In genomic region chr20:60138263-60139127, GRCh38 we compare ENCODE assay signal across 8 cellular contexts.
DNase-seq lines count a peak whose midpoint lies in the region; ATAC-seq and TF ChIP-seq lines count a peak whose summit lies in the region.

No MANE protein-coding gene starts in this region.

- intact Hi-C loops in A673 (cut with micrococcal nuclease; ENCODE audit: unreplicated experiment) = no loop called here
- intact Hi-C loops in activated CD8-positive, alpha-beta T cell treated with anti-CD3 and anti-CD28 coated beads for 36 hours (cut with micrococcal nuclease) = no loop called here

- no peaks in the 10 kb centered on the region for H3K9me3 ChIP-seq in A673 (ENCODE audit: low read depth, low read length, poor library complexity, severe bottlenecking)

- H3K4me1 ChIP-seq in A673 (ENCODE audit: insufficient read depth, low read length, poor library complexity, severe bottlenecking) = peaks cover 5% of the 10 kb centered on the region

- DNase-seq in A673 (ENCODE audit: low spot score) (peak; percentile 85), HS-27A (ENCODE audit: low read depth) (peak; percentile 7), fibroblast of villous mesenchyme (ENCODE audit: low read depth) (peak; percentile 32), AG20443 (ENCODE audit: low spot score) (no peak), progenitor cell of endocrine pancreas (ENCODE audit: low spot score, unreplicated experiment) (no peak), foreskin fibroblast (no peak)
- peak; percentile 39 for DNase-seq in activated CD8-positive, alpha-beta T cell treated with anti-CD3 and anti-CD28 coated beads for 36 hours

- H3K27ac Mint-ChIP-seq in activated CD8-positive, alpha-beta T cell treated with anti-CD3 and anti-CD28 coated beads for 36 hours = no peak overlapping the region
- H3K27ac Mint-ChIP-seq in progenitor cell of endocrine pancreas = no peak overlapping the region

- POLR2A ChIA-PET in A673 (lab: Charles Lee; ENCODE audit: low non-redundant PET) = no interaction called here
- POLR2A ChIA-PET in activated CD8-positive, alpha-beta T cell treated with anti-CD3 and anti-CD28 coated beads for 36 hours (lab: Charles Lee) = no interaction called here

- no peaks in the 10 kb centered on the region for H3K36me3 Mint-ChIP-seq in activated CD8-positive, alpha-beta T cell treated with anti-CD3 and anti-CD28 coated beads for 36 hours (ENCODE audit: low read depth)
- H3K36me3 Mint-ChIP-seq in progenitor cell of endocrine pancreas (ENCODE audit: insufficient read depth) = no peaks in the 10 kb centered on the region

- peaks cover 3% of the 10 kb centered on the region for H3K27me3 Mint-ChIP-seq in activated CD8-positive, alpha-beta T cell treated with anti-CD3 and anti-CD28 coated beads for 36 hours
- peaks cover 1% of the 10 kb centered on the region for H3K27me3 Mint-ChIP-seq in progenitor cell of endocrine pancreas

- peak overlapping the region; percentile 57 for H3K4me3 ChIP-seq in A673 (ENCODE audit: low read depth, low read length, poor library complexity, severe bottlenecking)
- peak overlapping the region; percentile 48 for H3K4me3 ChIP-seq in fibroblast of villous mesenchyme (ENCODE audit: low read depth, low read length)
- peak overlapping the region in 6 of 7 experiments; percentile 14 to 28 (median 22) for H3K4me3 ChIP-seq in skin epidermis
- H3K4me3 ChIP-seq in foreskin fibroblast (ENCODE audit: low read depth in 1 of 2, low read length in 2 of 2) = peak overlapping the region in 1 of 2 donors; percentile 16

- peak overlapping the region; percentile 38 for H3K27ac ChIP-seq in A673 (ENCODE audit: low read depth, low read length, poor library complexity, severe bottlenecking)
- H3K27ac ChIP-seq in skin epidermis = peak overlapping the region in 1 of 21 experiments; percentile 18

- H3K36me3 ChIP-seq in A673 (ENCODE audit: insufficient read depth, low read length, poor library complexity, severe bottlenecking) = no peaks in the 10 kb centered on the region

- H3K27me3 ChIP-seq in A673 (replicated peaks; ENCODE audit: insufficient read depth, low read depth, low read length, poor library complexity) = no peaks in the 10 kb centered on the region

- CTCF ChIA-PET in A673 (lab: Charles Lee) = interaction anchor here (0.8 to 1.2 kb wide), 3 partner anchors 68 to 72 kb away, joined by 3 to 4 read pairs (median 3); no protein-coding TSS in a partner anchor
- CTCF ChIA-PET in activated CD8-positive, alpha-beta T cell treated with anti-CD3 and anti-CD28 coated beads for 36 hours (lab: Charles Lee) = interaction anchor here (0.7 to 1.3 kb wide), 9 partner anchors 17 to 195 kb away, joined by 3 to 6 read pairs (median 3); no protein-coding TSS in a partner anchor

- no peaks in the 10 kb centered on the region for H3K9me3 Mint-ChIP-seq in activated CD8-positive, alpha-beta T cell treated with anti-CD3 and anti-CD28 coated beads for 36 hours
- H3K9me3 Mint-ChIP-seq in progenitor cell of endocrine pancreas (ENCODE audit: low read depth) = peaks cover 3% of the 10 kb centered on the region

- peaks cover 3% of the 10 kb centered on the region for H3K4me1 Mint-ChIP-seq in activated CD8-positive, alpha-beta T cell treated with anti-CD3 and anti-CD28 coated beads for 36 hours (ENCODE audit: low read depth)
- H3K4me1 Mint-ChIP-seq in progenitor cell of endocrine pancreas (ENCODE audit: low read depth) = peaks cover 7% of the 10 kb centered on the region

- peak; percentile 37 for ATAC-seq in activated CD8-positive, alpha-beta T cell treated with anti-CD3 and anti-CD28 coated beads for 36 hours

- no TSS peak for BruUV-seq in A673 (replicated peaks; lab: Mats Ljungman, UMichigan)

- H3K4me3 Mint-ChIP-seq in activated CD8-positive, alpha-beta T cell treated with anti-CD3 and anti-CD28 coated beads for 36 hours = peak overlapping the region; percentile 43
- H3K4me3 Mint-ChIP-seq in progenitor cell of endocrine pancreas (ENCODE audit: low read depth) = no peak overlapping the region

- TF ChIP-seq CTCF in A673 (conservative IDR thresholded peaks at IDR 0.05; ENCODE audit: low read depth, low read length) = no peak
- TF ChIP-seq CTCF in activated CD8-positive, alpha-beta T cell treated with anti-CD3 and anti-CD28 coated beads for 36 hours (IDR thresholded peaks at IDR 0.05) = no peak
- no peak for TF ChIP-seq CTCF in fibroblast of villous mesenchyme (IDR thresholded peaks at IDR 0.05; ENCODE audit: insufficient read depth, low read depth, low read length)
- TF ChIP-seq CTCF in progenitor cell of endocrine pancreas (IDR thresholded peaks at IDR 0.05; ENCODE audit: unreplicated experiment) = no peak
- TF ChIP-seq CTCF in foreskin fibroblast (IDR thresholded peaks at IDR 0.05; ENCODE audit: low read depth, low read length) = no peak

Comparison
In these comparisons a context has a peak if more than half of its experiments do, and no peak if none do; other contexts are left out.
1. DNase-seq: peak in A673 (single experiment), HS-27A (single experiment), activated CD8-positive, alpha-beta T cell treated with anti-CD3 and anti-CD28 coated beads for 36 hours (single experiment) and fibroblast of villous mesenchyme (single experiment); none in AG20443 (single experiment), progenitor cell of endocrine pancreas (single experiment) and foreskin fibroblast (0 of 2).